14 cellular contexts compared by ENCODE assay signal in genomic region chr22:18574555-18574954, GRCh38. TPM values are rescaled to one million over a fixed set of nuclear protein-coding genes. Genes with fewer than 3 reads are reported as not detected.
A peak's percentile ranks its signal among the peaks of the same experiment; 100 is the strongest.
DNase-seq lines count a peak whose midpoint lies in the region; ATAC-seq and TF ChIP-seq lines count a peak whose summit lies in the region.
"Not testable (repeated sequence)": the region's sequence is repeated elsewhere in the genome, so short reads cannot be mapped to it uniquely, and the experiment has no call there.
"Had no signal": no experiment of that assay in that cellular context is flagged by ENCODE, and none has a peak within 500 bp of the region (broad histone marks: within the 10 kb centered on the region; RNA-seq: fewer than 3 reads in every experiment).

No MANE protein-coding gene starts in this region.

- not testable (repeated sequence) for H3K18ac ChIP-seq in IMR-90 (ENCODE audit: low read depth, low read length)

- not testable (repeated sequence) for TF ChIP-seq RAD21 in IMR-90 (IDR thresholded peaks at IDR 0.05; ENCODE audit: low read length)

- not testable (repeated sequence) for H2BK5ac ChIP-seq in IMR-90 (ENCODE audit: low read depth, low read length, poor library complexity, severe bottlenecking)

- not testable (repeated sequence) for H2BK15ac ChIP-seq in IMR-90 (ENCODE audit: low read depth, low read length)

- not testable (repeated sequence) for H3K27ac ChIP-seq in CD4-positive, CD25-positive, alpha-beta regulatory T cell (ENCODE audit: insufficient read depth, low read length, poor library complexity, severe bottlenecking); IMR-90 (ENCODE audit: insufficient read depth, low read length); foreskin keratinocyte

- CTCF ChIA-PET in IMR-90 (lab: Yijun Ruan, JAX) = not testable (repeated sequence)

- not testable (repeated sequence) for H3K4me2 ChIP-seq in IMR-90 (ENCODE audit: low read depth, low read length)

- not testable (repeated sequence) for H3K4ac ChIP-seq in IMR-90 (ENCODE audit: low read depth, low read length)

- H3K9me3 ChIP-seq in CD4-positive, CD25-positive, alpha-beta regulatory T cell (ENCODE audit: control insufficient read depth in 2 of 2, low read length in 2 of 2); IMR-90 (ENCODE audit: control insufficient read depth, insufficient read depth, low read length): not testable (repeated sequence)

- not testable (repeated sequence) for H2AK5ac ChIP-seq in IMR-90 (ENCODE audit: low read depth, low read length)

- WGBS in IMR-90 (ENCODE audit: extremely low coverage in 2 of 2, insufficient read length in 1 of 2), 2 experiments = no CpG with 5 or more reads among the region's 13 CpGs

- TF ChIP-seq CTCF in IMR-90 (conservative IDR thresholded peaks at IDR 0.05; ENCODE audit: low read depth, low read length); foreskin keratinocyte (conservative IDR thresholded peaks at IDR 0.05): not testable (repeated sequence)

- H3K4me1 ChIP-seq in CD4-positive, CD25-positive, alpha-beta regulatory T cell (ENCODE audit: control insufficient read depth, insufficient read depth, low read length, poor library complexity, severe bottlenecking); IMR-90 (ENCODE audit: control insufficient read depth, insufficient read depth, low read length); foreskin keratinocyte: not testable (repeated sequence)

- DNase-seq in CD4-positive, CD25-positive, alpha-beta regulatory T cell; IMR-90; activated naive CD4-positive, alpha-beta T cell treated with anti-CD3 and anti-CD28 coated beads, Interleukin-2, amount 50 U/mL, for 72 hours (ENCODE audit: low spot score in 2 of 2); foreskin keratinocyte; left lobe of liver (ENCODE audit: low spot score); naive B cell; stimulated activated effector memory CD8-positive, alpha-beta T cell treated with anti-CD3 and anti-CD28 coated beads, Interleukin-12 subunit alpha, Interleukin-12 subunit beta, amount 100 ng/mL, for 72 hours (ENCODE audit: low spot score in 2 of 2): not testable (repeated sequence)

- not testable (repeated sequence) for H3K56ac ChIP-seq in IMR-90 (ENCODE audit: extremely low read depth, insufficient read depth, low read length)

- H4K8ac ChIP-seq in IMR-90 (ENCODE audit: low read depth in 2 of 2, low read length in 2 of 2) = not testable (repeated sequence)

- H4K5ac ChIP-seq in IMR-90 (ENCODE audit: low read depth, low read length) = not testable (repeated sequence)

- not testable (repeated sequence) for H3K9me1 ChIP-seq in IMR-90 (ENCODE audit: insufficient read depth, low read length)

- in situ Hi-C loops in IMR-90 (cut with MboI; ENCODE audit: low sequenced_read_pairs) = not testable (repeated sequence)

- not testable (repeated sequence) for H3K27me3 ChIP-seq in CD4-positive, CD25-positive, alpha-beta regulatory T cell (ENCODE audit: control insufficient read depth, insufficient read depth, low read length); IMR-90 (ENCODE audit: control insufficient read depth, insufficient read depth, low read length); foreskin keratinocyte

- H3K79me1 ChIP-seq in IMR-90 (ENCODE audit: low read depth in 1 of 2, low read length in 2 of 2) = not testable (repeated sequence)

- not testable (repeated sequence) for H4K91ac ChIP-seq in IMR-90 (ENCODE audit: insufficient read depth, low read depth, low read length)

- dilution Hi-C loops in IMR-90 (cut with HindIII; ENCODE audit: low sequenced_read_pairs, unreplicated experiment) = not testable (repeated sequence)

- not testable (repeated sequence) for H4K20me1 ChIP-seq in IMR-90 (ENCODE audit: insufficient read depth, low read length)

- not testable (repeated sequence) for H2AFZ ChIP-seq in IMR-90 (replicated peaks; ENCODE audit: low read length, poor library complexity)

- BruUV-seq in IMR-90 (replicated peaks; lab: Mats Ljungman, UMichigan) = not testable (repeated sequence)

- not testable (repeated sequence) for H3K23ac ChIP-seq in IMR-90 (ENCODE audit: low read depth, low read length)

- not testable (repeated sequence) for H2AK9ac ChIP-seq in IMR-90 (replicated peaks; ENCODE audit: low read depth, low read length, poor library complexity)

- not testable (repeated sequence) for H3K14ac ChIP-seq in IMR-90 (replicated peaks; ENCODE audit: low read depth, low read length)

- not testable (repeated sequence) for H2BK120ac ChIP-seq in IMR-90 (ENCODE audit: low read depth, low read length)

- H3K4me3 ChIP-seq in CD4-positive, CD25-positive, alpha-beta regulatory T cell (ENCODE audit: low read depth, low read length); IMR-90 (ENCODE audit: insufficient read depth, low read depth, low read length): not testable (repeated sequence)

- not testable (repeated sequence) for H3K4me3 Mint-ChIP-seq in CD4-positive, CD25-positive, alpha-beta regulatory T cell; naive B cell; stimulated activated effector memory CD8-positive, alpha-beta T cell treated with anti-CD3 and anti-CD28 coated beads, Interleukin-12 subunit alpha, Interleukin-12 subunit beta, amount 100 ng/mL, for 72 hours

- ATAC-seq in CD4-positive, CD25-positive, alpha-beta regulatory T cell (ENCODE audit: low read depth in 2 of 2) = peak; percentile 85
- ATAC-seq in IMR-90 (ENCODE audit: low read depth) (peak; percentile 8; the same call in 1 of the 2 replicates), foreskin keratinocyte (peak; percentile 44), left lobe of liver (peak; percentile 67), naive B cell (ENCODE audit: low read depth in 2 of 2) (peak; percentile 80 to 83)
- peak; percentile 72 to 76 for ATAC-seq in activated CD4-positive, CD25-positive, alpha-beta regulatory T cell treated with anti-CD3 and anti-CD28 coated beads, Interleukin-2, amount 50 U/mL, for 24 hours
- ATAC-seq in activated naive CD4-positive, alpha-beta T cell treated with anti-CD3 and anti-CD28 coated beads, Interleukin-2, amount 50 U/mL, for 72 hours = peak; percentile 72 to 77
- peak; percentile 81 for ATAC-seq in stimulated activated effector memory CD8-positive, alpha-beta T cell treated with anti-CD3 and anti-CD28 coated beads, Interleukin-12 subunit alpha, Interleukin-12 subunit beta, amount 100 ng/mL, for 72 hours

- H3K9ac ChIP-seq in IMR-90 (ENCODE audit: low read depth, low read length) = not testable (repeated sequence)

- not testable (repeated sequence) for H3K36me3 ChIP-seq in CD4-positive, CD25-positive, alpha-beta regulatory T cell (ENCODE audit: control insufficient read depth, insufficient read depth, low read length); IMR-90 (ENCODE audit: control insufficient read depth, insufficient read depth, low read length)

- intact Hi-C loops in IMR-90 (cut with micrococcal nuclease) = not testable (repeated sequence)

- H3K36me3 Mint-ChIP-seq in CD4-positive, CD25-positive, alpha-beta regulatory T cell; activated naive CD4-positive, alpha-beta T cell treated with anti-CD3 and anti-CD28 coated beads, Interleukin-2, amount 50 U/mL, for 72 hours; naive B cell; stimulated activated effector memory CD8-positive, alpha-beta T cell treated with anti-CD3 and anti-CD28 coated beads, Interleukin-12 subunit alpha, Interleukin-12 subunit beta, amount 100 ng/mL, for 72 hours: not testable (repeated sequence)

- not testable (repeated sequence) for H2BK20ac ChIP-seq in IMR-90 (ENCODE audit: low read depth, low read length)

- not testable (repeated sequence) for TF ChIP-seq POLR2A in IMR-90 (IDR thresholded peaks at IDR 0.05; ENCODE audit: low read depth, low read length)

- H3K27me3 Mint-ChIP-seq in CD4-positive, CD25-positive, alpha-beta regulatory T cell; naive B cell: not testable (repeated sequence)

- not testable (repeated sequence) for H3K9me3 Mint-ChIP-seq in CD4-positive, CD25-positive, alpha-beta regulatory T cell; activated naive CD4-positive, alpha-beta T cell treated with anti-CD3 and anti-CD28 coated beads, Interleukin-2, amount 50 U/mL, for 72 hours; naive B cell; stimulated activated effector memory CD8-positive, alpha-beta T cell treated with anti-CD3 and anti-CD28 coated beads, Interleukin-12 subunit alpha, Interleukin-12 subunit beta, amount 100 ng/mL, for 72 hours

- not testable (repeated sequence) for H3K4me1 Mint-ChIP-seq in CD4-positive, CD25-positive, alpha-beta regulatory T cell; naive B cell; stimulated activated effector memory CD8-positive, alpha-beta T cell treated with anti-CD3 and anti-CD28 coated beads, Interleukin-12 subunit alpha, Interleukin-12 subunit beta, amount 100 ng/mL, for 72 hours

- POLR2A ChIA-PET in IMR-90 (lab: Charles Lee; ENCODE audit: unreplicated experiment) = not testable (repeated sequence)

- H3K27ac Mint-ChIP-seq in CD4-positive, CD25-positive, alpha-beta regulatory T cell; activated naive CD4-positive, alpha-beta T cell treated with anti-CD3 and anti-CD28 coated beads, Interleukin-2, amount 50 U/mL, for 72 hours; naive B cell; stimulated activated effector memory CD8-positive, alpha-beta T cell treated with anti-CD3 and anti-CD28 coated beads, Interleukin-12 subunit alpha, Interleukin-12 subunit beta, amount 100 ng/mL, for 72 hours: not testable (repeated sequence)

RNA-seq across cellular contexts. Expression of gene RIMBP3, which starts 37.2 kb away (rescaled TPM):
- 0.86 TPM for total RNA-seq in CD4-positive, CD25-positive, alpha-beta regulatory T cell
- polyA plus RNA-seq in CD4-positive, CD25-positive, alpha-beta regulatory T cell = 1 to 10 TPM in 2 of 4 donors, under 1 TPM in 2; 0.56 to 1.8 (median 1.1) TPM
- total RNA-seq in IMR-90 (2012; rRNA removed) (0.28 and 0.54 TPM in 2 replicates), foreskin keratinocyte (0.07 and 0.10 TPM in 2 replicates), left lobe of liver (0.08 TPM)
- polyA plus RNA-seq in IMR-90 (2012; rRNA removed) (0.20 and 0.21 TPM in 2 replicates), foreskin keratinocyte (0.02 and 0.03 TPM in 2 replicates), naive B cell (ENCODE audit: low read depth in 6 of 6) (under 1 TPM in 5 of 6 donors, not detected in 1; 0.21 to 0.89 (median 0.36) TPM)
- polyA plus RNA-seq in IMR-90 (2012; cell fraction: cytosol; rRNA removed) = 0.11 and 0.18 TPM in 2 replicates
- polyA plus RNA-seq in IMR-90 (2012; cell fraction: nucleus; rRNA removed; ENCODE audit: low replicate concordance) = 0.11 and 0.20 TPM in 2 replicates
- total RNA-seq in activated naive CD4-positive, alpha-beta T cell treated with anti-CD3 and anti-CD28 coated beads, Interleukin-2, amount 50 U/mL, for 72 hours = under 1 TPM; 0.09 to 0.66 TPM

RNA-seq across cellular contexts. Expression of gene TMEM191B, which starts 47.0 kb away (rescaled TPM):
- total RNA-seq in CD4-positive, CD25-positive, alpha-beta regulatory T cell = 3.5 TPM
- polyA plus RNA-seq in CD4-positive, CD25-positive, alpha-beta regulatory T cell = 1 to 10 TPM in 1 of 4 donors, under 1 TPM in 3; 0.52 to 1.3 (median 0.70) TPM
- total RNA-seq in IMR-90 (2012; rRNA removed) (0.28 TPM in 1 of 2 replicates, not detected in the other), foreskin keratinocyte (0.56 and 2.4 TPM in 2 replicates), left lobe of liver (0.65 TPM)
- polyA plus RNA-seq in IMR-90 (2012; rRNA removed) (0.80 and 1.8 TPM in 2 replicates), foreskin keratinocyte (0.87 and 4.1 TPM in 2 replicates), naive B cell (ENCODE audit: low read depth in 6 of 6) (1 to 10 TPM in 2 of 6 donors, under 1 TPM in 1, not detected in 3; 0.67 to 3.5 (median 1.3) TPM)
- polyA plus RNA-seq in IMR-90 (2012; cell fraction: cytosol; rRNA removed) = 0.27 and 1.1 TPM in 2 replicates
- 4.1 and 7.1 TPM in 2 replicates for polyA plus RNA-seq in IMR-90 (2012; cell fraction: nucleus; rRNA removed; ENCODE audit: low replicate concordance)
- 1 to 10 TPM; 1.3 to 1.9 TPM for total RNA-seq in activated naive CD4-positive, alpha-beta T cell treated with anti-CD3 and anti-CD28 coated beads, Interleukin-2, amount 50 U/mL, for 72 hours
- total RNA-seq: MCF 10A, RPMI7951 had no signal
- polyA plus RNA-seq: IgD-negative memory B cell had no signal

RNA-seq across cellular contexts. Expression of gene GGTLC3, which starts 56.6 kb away (rescaled TPM):
- total RNA-seq in CD4-positive, CD25-positive, alpha-beta regulatory T cell = not detected
- polyA plus RNA-seq in CD4-positive, CD25-positive, alpha-beta regulatory T cell = not detected
- not detected in 2 replicates for total RNA-seq in IMR-90 (2012; rRNA removed)
- not detected in 2 replicates for polyA plus RNA-seq in IMR-90 (2012; rRNA removed)
- polyA plus RNA-seq in IMR-90 (2012; cell fraction: cytosol; rRNA removed) = not detected in 2 replicates
- polyA plus RNA-seq in IMR-90 (2012; cell fraction: nucleus; rRNA removed; ENCODE audit: low replicate concordance) = not detected in 2 replicates
- not detected for total RNA-seq in activated naive CD4-positive, alpha-beta T cell treated with anti-CD3 and anti-CD28 coated beads, Interleukin-2, amount 50 U/mL, for 72 hours
- total RNA-seq in foreskin keratinocyte = not detected in 2 replicates
- not detected in 2 replicates for polyA plus RNA-seq in foreskin keratinocyte
- not detected for total RNA-seq in left lobe of liver
- not detected for polyA plus RNA-seq in naive B cell (ENCODE audit: low read depth in 6 of 6)
- total RNA-seq: HT1080, MCF 10A, OCI-LY7, RPMI7951 had no signal
- polyA plus RNA-seq: AG04450, IgD-negative memory B cell had no signal

Comparison
In these comparisons a context has a peak if more than half of its experiments do, and no peak if none do; other contexts are left out.
1. ATAC-seq: peak in every context shown above with its lines; median percentile 85 in CD4-positive, CD25-positive, alpha-beta regulatory T cell; 82 in naive B cell; 81 in stimulated activated effector memory CD8-positive, alpha-beta T cell treated with anti-CD3 and anti-CD28 coated beads, Interleukin-12 subunit alpha, Interleukin-12 subunit beta, amount 100 ng/mL, for 72 hours; 74 in activated naive CD4-positive, alpha-beta T cell treated with anti-CD3 and anti-CD28 coated beads, Interleukin-2, amount 50 U/mL, for 72 hours; 74 in activated CD4-positive, CD25-positive, alpha-beta regulatory T cell treated with anti-CD3 and anti-CD28 coated beads, Interleukin-2, amount 50 U/mL, for 24 hours; 67 in left lobe of liver; 44 in foreskin keratinocyte; 8 in IMR-90.